In genomic region chr2:197434541-197435513, GRCh38 we compare ENCODE assay signal across 8 cellular contexts. TPM values are rescaled to one million over a fixed set of nuclear protein-coding genes. Genes with fewer than 3 reads are reported as not detected.
DNase-seq lines count a peak whose midpoint lies in the region; ATAC-seq and TF ChIP-seq lines count a peak whose summit lies in the region.

Gene SF3B1, minus strand, starts transcription at chr2:197435028. Its CDS starts 29 bp downstream, at chr2:197434999.

- H3K9me2 ChIP-seq in DOHH2 (replicated peaks; ENCODE audit: control insufficient read depth, low read length) (no peaks in the 10 kb centered on the region), GM23338 (ENCODE audit: insufficient read depth) (no peaks in the 10 kb centered on the region)

- H3K36me3 Mint-ChIP-seq in GM23338 (ENCODE audit: low read depth) (peaks cover 13% of the 10 kb centered on the region), naive B cell (no peaks in the 10 kb centered on the region)
- H3K36me3 Mint-ChIP-seq in stimulated activated memory B cell treated with anti-CD40 and anti-IgM and Interleukin-4, amounts not matched to agents 10 μg/mL and 1 μg/mL and 100 μg/mL, for 72 hours, result peaks cover 16% of the 10 kb centered on the region

- H3K36me3 ChIP-seq in DOHH2 (ENCODE audit: control insufficient read depth, low read length) (peaks cover 44% of the 10 kb centered on the region), GM23338 (ENCODE audit: insufficient read depth) (no peaks in the 10 kb centered on the region)

- no peaks in the 10 kb centered on the region for H3K27me3 ChIP-seq in DOHH2 (ENCODE audit: control insufficient read depth, low read length)
- no peaks in the 10 kb centered on the region for H3K27me3 ChIP-seq in GM23338 (ENCODE audit: insufficient read depth)

- H3K4me3 ChIP-seq in DOHH2 (ENCODE audit: low read length), result peak within 1 kb of the TSS; percentile 88
- peak within 1 kb of the TSS; percentile 83 for H3K4me3 ChIP-seq in GM23338

- H3K27ac Mint-ChIP-seq in GM23338 (peak within 1 kb of the TSS; percentile 100), naive B cell (peak within 1 kb of the TSS; percentile 100)
- H3K27ac Mint-ChIP-seq in stimulated activated memory B cell treated with anti-CD40 and anti-IgM and Interleukin-4, amounts not matched to agents 10 μg/mL and 1 μg/mL and 100 μg/mL, for 72 hours, result peak within 1 kb of the TSS; percentile 99

- peak within 1 kb of the TSS; percentile 84 for H2AFZ ChIP-seq in GM23338

- H3K4me2 ChIP-seq in DOHH2 (ENCODE audit: low read length), result peak within 1 kb of the TSS; percentile 85
- peak within 1 kb of the TSS; percentile 96 for H3K4me2 ChIP-seq in GM23338

- DNase-seq in GM23338 (ENCODE audit: low spot score) (peak; percentile 98), LHCN-M2 (ENCODE audit: low read depth) (peak; percentile 96), RPMI8226 (peak; percentile 99), fibroblast of gingiva (ENCODE audit: low read depth) (peak; percentile 98), naive B cell (peak; percentile 99)
- peak; percentile 98 to 99 for DNase-seq in activated T-helper 1 cell treated with anti-CD3 and anti-CD28 coated beads, Interleukin-2, amount 50 U/mL, for 16 hours (ENCODE audit: low read depth in 1 of 2, low spot score in 1 of 2)

- H3K9me3 Mint-ChIP-seq in GM23338 (no peaks in the 10 kb centered on the region), naive B cell (no peaks in the 10 kb centered on the region)
- H3K9me3 Mint-ChIP-seq in stimulated activated memory B cell treated with anti-CD40 and anti-IgM and Interleukin-4, amounts not matched to agents 10 μg/mL and 1 μg/mL and 100 μg/mL, for 72 hours, result no peaks in the 10 kb centered on the region

- H3F3A ChIP-seq in DOHH2 (ENCODE audit: control insufficient read depth, insufficient read depth) (no peaks in the 10 kb centered on the region), GM23338 (replicated peaks; ENCODE audit: low read depth) (0 out of 2 replicates have a peak, but pooled peaks cover 2% of the 10 kb centered on the region)

- no peaks in the 10 kb centered on the region for H3K9me3 ChIP-seq in DOHH2 (ENCODE audit: control insufficient read depth, insufficient read depth, low read length)

- H3K4me3 Mint-ChIP-seq in GM23338, result peak within 1 kb of the TSS; percentile 93
- peak within 1 kb of the TSS; percentile 94 to 100 (median 99) for H3K4me3 Mint-ChIP-seq in naive B cell
- H3K4me3 Mint-ChIP-seq in stimulated activated memory B cell treated with anti-CD40 and anti-IgM and Interleukin-4, amounts not matched to agents 10 μg/mL and 1 μg/mL and 100 μg/mL, for 72 hours, result peak within 1 kb of the TSS; percentile 90

- peaks cover 22% of the 10 kb centered on the region for H3K4me1 Mint-ChIP-seq in GM23338
- peaks cover 29 to 65% (median 53%) of the 10 kb centered on the region in 3 donors for H3K4me1 Mint-ChIP-seq in naive B cell
- peaks cover 58% of the 10 kb centered on the region for H3K4me1 Mint-ChIP-seq in stimulated activated memory B cell treated with anti-CD40 and anti-IgM and Interleukin-4, amounts not matched to agents 10 μg/mL and 1 μg/mL and 100 μg/mL, for 72 hours

- H3K4me1 ChIP-seq in DOHH2 (ENCODE audit: control insufficient read depth, low read length), result peaks cover 40% of the 10 kb centered on the region
- H3K4me1 ChIP-seq in GM23338 (ENCODE audit: insufficient read depth), result peaks cover 28% of the 10 kb centered on the region

- no peak for TF ChIP-seq CTCF in DOHH2 (IDR thresholded peaks at IDR 0.05; ENCODE audit: low read depth, low read length, poor library complexity, severe bottlenecking)
- TF ChIP-seq CTCF in GM23338 (conservative IDR thresholded peaks at IDR 0.05; ENCODE audit: low read depth in 2 of 2), result no peak

- H3K27me3 Mint-ChIP-seq in GM23338 (ENCODE audit: insufficient read depth, low read depth, poor library complexity) (peaks cover 10% of the 10 kb centered on the region), naive B cell (no peaks in the 10 kb centered on the region)
- H3K27me3 Mint-ChIP-seq in stimulated activated memory B cell treated with anti-CD40 and anti-IgM and Interleukin-4, amounts not matched to agents 10 μg/mL and 1 μg/mL and 100 μg/mL, for 72 hours, result no peaks in the 10 kb centered on the region

- ATAC-seq in GM23338 (peak; percentile 89), naive B cell (ENCODE audit: low read depth in 2 of 2) (peak; percentile 92 to 93)
- ATAC-seq in stimulated activated memory B cell treated with anti-CD40 and anti-IgM and Interleukin-4, amounts not matched to agents 10 μg/mL and 1 μg/mL and 100 μg/mL, for 72 hours, result peak; percentile 99

- peaks cover 65% of the 10 kb centered on the region for H3K79me2 ChIP-seq in DOHH2 (ENCODE audit: control insufficient read depth, low read length)
- peaks cover 55% of the 10 kb centered on the region for H3K79me2 ChIP-seq in GM23338 (replicated peaks; ENCODE audit: insufficient read depth)

- peaks cover 37% of the 10 kb centered on the region for H4K20me1 ChIP-seq in DOHH2 (ENCODE audit: control insufficient read depth, insufficient read depth, low read depth, low read length)
- H4K20me1 ChIP-seq in GM23338 (replicated peaks; ENCODE audit: insufficient read depth), result peaks cover 41% of the 10 kb centered on the region

- H3K27ac ChIP-seq in DOHH2 (ENCODE audit: low read depth, low read length) (peak within 1 kb of the TSS; percentile 66), GM23338 (ENCODE audit: low read depth) (peak within 1 kb of the TSS; percentile 93)

TF ChIP-seq in GM23338, 12 proteins besides CTCF, POLR2A, EP300 and RAD21:
- TF ChIP-seq, protein P1, sequence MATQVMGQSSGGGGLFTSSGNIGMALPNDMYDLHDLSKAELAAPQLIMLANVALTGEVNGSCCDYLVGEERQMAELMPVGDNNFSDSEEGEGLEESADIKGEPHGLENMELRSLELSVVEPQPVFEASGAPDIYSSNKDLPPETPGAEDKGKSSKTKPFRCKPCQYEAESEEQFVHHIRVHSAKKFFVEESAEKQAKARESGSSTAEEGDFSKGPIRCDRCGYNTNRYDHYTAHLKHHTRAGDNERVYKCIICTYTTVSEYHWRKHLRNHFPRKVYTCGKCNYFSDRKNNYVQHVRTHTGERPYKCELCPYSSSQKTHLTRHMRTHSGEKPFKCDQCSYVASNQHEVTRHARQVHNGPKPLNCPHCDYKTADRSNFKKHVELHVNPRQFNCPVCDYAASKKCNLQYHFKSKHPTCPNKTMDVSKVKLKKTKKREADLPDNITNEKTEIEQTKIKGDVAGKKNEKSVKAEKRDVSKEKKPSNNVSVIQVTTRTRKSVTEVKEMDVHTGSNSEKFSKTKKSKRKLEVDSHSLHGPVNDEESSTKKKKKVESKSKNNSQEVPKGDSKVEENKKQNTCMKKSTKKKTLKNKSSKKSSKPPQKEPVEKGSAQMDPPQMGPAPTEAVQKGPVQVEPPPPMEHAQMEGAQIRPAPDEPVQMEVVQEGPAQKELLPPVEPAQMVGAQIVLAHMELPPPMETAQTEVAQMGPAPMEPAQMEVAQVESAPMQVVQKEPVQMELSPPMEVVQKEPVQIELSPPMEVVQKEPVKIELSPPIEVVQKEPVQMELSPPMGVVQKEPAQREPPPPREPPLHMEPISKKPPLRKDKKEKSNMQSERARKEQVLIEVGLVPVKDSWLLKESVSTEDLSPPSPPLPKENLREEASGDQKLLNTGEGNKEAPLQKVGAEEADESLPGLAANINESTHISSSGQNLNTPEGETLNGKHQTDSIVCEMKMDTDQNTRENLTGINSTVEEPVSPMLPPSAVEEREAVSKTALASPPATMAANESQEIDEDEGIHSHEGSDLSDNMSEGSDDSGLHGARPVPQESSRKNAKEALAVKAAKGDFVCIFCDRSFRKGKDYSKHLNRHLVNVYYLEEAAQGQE (IDR thresholded peaks at IDR 0.05; ENCODE audit: unreplicated experiment), result no peak
- TF ChIP-seq ZNF331 (CRISPR knock-in tag; IDR thresholded peaks at IDR 0.05; ENCODE audit: low read depth), result no peak
- TF ChIP-seq ETS1 (IDR thresholded peaks at IDR 0.05), result peak; percentile 86
- TF ChIP-seq NANOG (IDR thresholded peaks at IDR 0.05; ENCODE audit: borderline replicate concordance), result no peak
- TF ChIP-seq ZNF114 (CRISPR knock-in tag; IDR thresholded peaks at IDR 0.05), result no peak
- TF ChIP-seq EZH2 (IDR thresholded peaks at IDR 0.05; ENCODE audit: low read depth, unreplicated experiment), result no peak
- peak; percentile 97 for TF ChIP-seq POLR2AphosphoS5 (IDR thresholded peaks at IDR 0.05; ENCODE audit: low read depth)
- TF ChIP-seq EZH2phosphoT487 (IDR thresholded peaks at IDR 0.05; ENCODE audit: unreplicated experiment), result no peak
- TF ChIP-seq JUNB (IDR thresholded peaks at IDR 0.05; ENCODE audit: unreplicated experiment), result no peak
- TF ChIP-seq CREB1 (CRISPR knock-in tag; IDR thresholded peaks at IDR 0.05; ENCODE audit: low read depth), result peak; percentile 67

RNA-seq across cellular contexts. Expression of gene SF3B1, which starts in this region (rescaled TPM):
- 340 and 354 TPM in 2 replicates for total RNA-seq in GM23338 (2014; rRNA removed; shearing (Covaris generic))
- 181 and 238 TPM in 2 replicates for polyA plus RNA-seq in GM23338 (2016; fragmentation: Nextera tagmentation; extraction: Ambion mirVana)
- 208 and 277 TPM in 2 replicates for total RNA-seq in LHCN-M2 (2014; rRNA removed)
- polyA plus RNA-seq in LHCN-M2 (2012), result 74.7 TPM
- polyA plus RNA-seq in naive B cell (ENCODE audit: low read depth in 6 of 6), result 100 to 1,000 TPM in 5 of 6 donors, 10 to 100 TPM in 1; 99.2 to 166 (median 153) TPM

Comparison
In these comparisons a context has a peak if more than half of its experiments do, and no peak if none do; other contexts are left out.
1. Peak in every context shown above with its lines: DNase-seq, ATAC-seq, H3K4me3 ChIP-seq and H3K27ac ChIP-seq.